ENCODE assay signal across 24 cellular contexts in the genomic region with DNA sequence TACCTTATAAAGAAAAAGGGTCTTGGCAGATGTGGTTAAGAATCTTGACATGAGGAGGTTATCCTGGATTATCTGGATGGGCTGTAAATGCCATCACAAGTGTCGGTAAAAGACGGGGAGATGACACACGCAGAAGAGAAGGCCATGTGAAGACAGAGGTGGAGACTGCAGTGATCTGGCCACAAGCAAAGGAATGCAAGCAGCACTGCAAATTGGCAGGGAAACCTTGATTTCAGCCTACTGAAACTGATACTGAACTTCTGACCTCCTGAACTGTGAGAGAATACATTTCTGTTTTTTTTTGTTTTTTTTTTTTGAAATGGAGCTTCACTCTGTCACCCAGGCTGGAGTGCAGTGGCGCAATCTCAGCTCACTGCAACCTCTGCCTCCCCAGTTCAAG.
A peak's percentile ranks its signal among the peaks of the same experiment; 100 is the strongest.
DNase-seq lines count a peak whose midpoint lies in the region; ATAC-seq and TF ChIP-seq lines count a peak whose summit lies in the region.
"Had no signal": no experiment of that assay in that cellular context is flagged by ENCODE, and none has a peak within 500 bp of the region (broad histone marks: within the 10 kb centered on the region; RNA-seq: fewer than 3 reads in every experiment).

No MANE protein-coding gene starts in this region.

- H2AFZ ChIP-seq in MM.1S (ENCODE audit: low read length) (no peak overlapping the region), OCI-LY7 (ENCODE audit: low read length) (no peak overlapping the region)

- H3K79me2 ChIP-seq in MM.1S (ENCODE audit: low read length) (no peaks in the 10 kb centered on the region), OCI-LY7 (ENCODE audit: insufficient read depth, low read depth, low read length) (no peaks in the 10 kb centered on the region)

- H3F3A ChIP-seq in MM.1S (ENCODE audit: insufficient read depth, low read length): no peaks in the 10 kb centered on the region

- H3K9me3 ChIP-seq in MM.1S (replicated peaks; ENCODE audit: insufficient read depth, low read length) (no peaks in the 10 kb centered on the region), esophagus muscularis mucosa (peaks cover 0 to 3% (median 0%) of the 10 kb centered on the region in 4 donors), OCI-LY7 (ENCODE audit: low read length) (no peaks in the 10 kb centered on the region)
- H3K9me3 ChIP-seq: HAP-1 had no signal

- TF ChIP-seq CTCF in MM.1S (IDR thresholded peaks at IDR 0.05; ENCODE audit: low read length) (no peak), esophagus muscularis mucosa (IDR thresholded peaks at IDR 0.05) (no peak), OCI-LY7 (conservative IDR thresholded peaks at IDR 0.05; ENCODE audit: low read length) (no peak)

- no peak for TF ChIP-seq POLR2A in esophagus muscularis mucosa (IDR thresholded peaks at IDR 0.05; ENCODE audit: low read depth)

- no peak for ATAC-seq in stimulated activated effector memory CD8-positive, alpha-beta T cell treated with anti-CD3 and anti-CD28 coated beads, Interleukin-12 subunit alpha, Interleukin-12 subunit beta, amount 100 ng/mL, for 72 hours
- ATAC-seq: A549; effector memory CD8-positive, alpha-beta T cell had no signal

- H4K20me1 ChIP-seq in MM.1S (ENCODE audit: insufficient read depth, low read length): no peaks in the 10 kb centered on the region
- H4K20me1 ChIP-seq in OCI-LY7 (ENCODE audit: insufficient read depth, low read length): no peaks in the 10 kb centered on the region

- H3K9ac ChIP-seq in MM.1S (ENCODE audit: low read length): no peak overlapping the region
- H3K9ac ChIP-seq: KMS-11 had no signal

- POLR2A ChIA-PET in OCI-LY7 (lab: Charles Lee): interaction anchor here (0.6 kb wide), 1 partner anchor 210 kb away, joined by 6 read pairs; no protein-coding TSS in a partner anchor

- H3K27ac ChIP-seq in MM.1S (ENCODE audit: low read length) (no peak overlapping the region), esophagus muscularis mucosa (replicated peaks in 1 of 4) (no peak overlapping the region), OCI-LY7 (ENCODE audit: low read depth, low read length, poor library complexity, severe bottlenecking) (no peak overlapping the region)
- H3K27ac ChIP-seq: A549, KMS-11, upper lobe of left lung had no signal

- H3K9me2 ChIP-seq in MM.1S (replicated peaks; ENCODE audit: insufficient read depth, low read length): no peaks in the 10 kb centered on the region
- H3K9me2 ChIP-seq in OCI-LY7 (ENCODE audit: insufficient read depth, low read length): no peaks in the 10 kb centered on the region

- intact Hi-C loops in esophagus muscularis mucosa (cut with DNase I) (no loop called here), OCI-LY7 (cut with micrococcal nuclease; ENCODE audit: unreplicated experiment) (no loop called here)

- H3K36me3 ChIP-seq in MM.1S (replicated peaks; ENCODE audit: insufficient read depth, low read length) (no peaks in the 10 kb centered on the region), esophagus muscularis mucosa (no peaks in the 10 kb centered on the region), OCI-LY7 (ENCODE audit: insufficient read depth, low read length) (no peaks in the 10 kb centered on the region)
- H3K36me3 ChIP-seq: HAP-1, upper lobe of left lung had no signal

- 94% methylated on average over 4 of the region's 4 CpGs for WGBS in esophagus muscularis mucosa

- BruUV-seq in OCI-LY7 (replicated peaks; lab: Mats Ljungman, UMichigan): no TSS peak

- H3K4me3 Mint-ChIP-seq in stimulated activated effector memory CD8-positive, alpha-beta T cell treated with anti-CD3 and anti-CD28 coated beads, Interleukin-12 subunit alpha, Interleukin-12 subunit beta, amount 100 ng/mL, for 72 hours: peak overlapping the region; percentile 29

- H3K4me2 ChIP-seq in MM.1S (ENCODE audit: low read depth, low read length) (no peak overlapping the region), OCI-LY7 (ENCODE audit: low read length) (no peak overlapping the region)
- H3K4me2 ChIP-seq: A549, KMS-11 had no signal

- H3K4me1 Mint-ChIP-seq in stimulated activated effector memory CD8-positive, alpha-beta T cell treated with anti-CD3 and anti-CD28 coated beads, Interleukin-12 subunit alpha, Interleukin-12 subunit beta, amount 100 ng/mL, for 72 hours: peaks cover 9% of the 10 kb centered on the region
- H3K4me1 Mint-ChIP-seq: CD4-positive, alpha-beta memory T cell had no signal

- H3K4me1 ChIP-seq in MM.1S (ENCODE audit: low read length): no peaks in the 10 kb centered on the region
- H3K4me1 ChIP-seq in esophagus muscularis mucosa: no peaks in the 10 kb centered on the region
- no peaks in the 10 kb centered on the region for H3K4me1 ChIP-seq in OCI-LY7 (ENCODE audit: insufficient read depth, low read length, poor library complexity, severe bottlenecking)
- H3K4me1 ChIP-seq: HAP-1, upper lobe of left lung had no signal

- H3K36me3 Mint-ChIP-seq in stimulated activated effector memory CD8-positive, alpha-beta T cell treated with anti-CD3 and anti-CD28 coated beads, Interleukin-12 subunit alpha, Interleukin-12 subunit beta, amount 100 ng/mL, for 72 hours: no peaks in the 10 kb centered on the region
- H3K36me3 Mint-ChIP-seq: CD4-positive, alpha-beta memory T cell had no signal

- H3K4me3 ChIP-seq in MM.1S (ENCODE audit: low read length): no peak overlapping the region
- H3K4me3 ChIP-seq in esophagus muscularis mucosa: no peak overlapping the region
- no peak overlapping the region for H3K4me3 ChIP-seq in OCI-LY7 (ENCODE audit: low read depth, low read length, poor library complexity, severe bottlenecking)
- H3K4me3 ChIP-seq: A549, HAP-1, upper lobe of left lung had no signal

- CTCF ChIA-PET in OCI-LY7 (lab: Charles Lee; ENCODE audit: unreplicated experiment): no interaction called here

- peak; percentile 11 for DNase-seq in CD1c-positive myeloid dendritic cell (ENCODE audit: extremely low spot score)
- peak; percentile 52 for DNase-seq in MM.1S
- peak; percentile 50 for DNase-seq in esophagus muscularis mucosa (ENCODE audit: extremely low spot score)
- no peak for DNase-seq in stimulated activated effector memory CD8-positive, alpha-beta T cell treated with anti-CD3 and anti-CD28 coated beads, Interleukin-12 subunit alpha, Interleukin-12 subunit beta, amount 100 ng/mL, for 72 hours (ENCODE audit: low spot score in 2 of 2)
- no peak for DNase-seq in cerebellar nuclear complex (lab: John Stamatoyannopoulos, UW)
- no peak for DNase-seq in OCI-LY7 (ENCODE audit: low spot score)
- no peak for DNase-seq in NCI-H1092 (lab: John Stamatoyannopoulos, UW)
- DNase-seq in UCSD-AML1 (lab: John Stamatoyannopoulos, UW; ENCODE audit: unreplicated experiment): no peak
- DNase-seq: activated CD4-positive, alpha-beta T cell treated with anti-CD3 and anti-CD28 coated beads, Interleukin-2, amount 50 U/mL, for 48 hours; activated naive CD4-positive, alpha-beta T cell treated with Interleukin-2 at 50 U/mL for 16 hours; AML-193; CD4-positive, alpha-beta memory T cell; cortex of kidney; effector memory CD8-positive, alpha-beta T cell; kidney; left ventricle myocardium superior; NCI-H1694; NCI-H446 treated with DMSO at 0.1 percent for 48 hours; stimulated activated CD4-positive, alpha-beta T cell treated with anti-CD3 and anti-CD28 coated beads, Interleukin-4, amount 100 ng/mL, for 4 hours; upper lobe of left lung had no signal

- H3K9me3 Mint-ChIP-seq in stimulated activated effector memory CD8-positive, alpha-beta T cell treated with anti-CD3 and anti-CD28 coated beads, Interleukin-12 subunit alpha, Interleukin-12 subunit beta, amount 100 ng/mL, for 72 hours: peaks cover 6% of the 10 kb centered on the region
- H3K9me3 Mint-ChIP-seq: effector memory CD8-positive, alpha-beta T cell had no signal

- H3K27me3 ChIP-seq in MM.1S (replicated peaks; ENCODE audit: insufficient read depth, low read length) (no peaks in the 10 kb centered on the region), esophagus muscularis mucosa (no peaks in the 10 kb centered on the region)
- H3K27me3 ChIP-seq: upper lobe of left lung had no signal

- TF ChIP-seq EP300 in esophagus muscularis mucosa (IDR thresholded peaks at IDR 0.05): no peak

- H3K27ac Mint-ChIP-seq in stimulated activated effector memory CD8-positive, alpha-beta T cell treated with anti-CD3 and anti-CD28 coated beads, Interleukin-12 subunit alpha, Interleukin-12 subunit beta, amount 100 ng/mL, for 72 hours: no peak overlapping the region
- H3K27ac Mint-ChIP-seq: CD4-positive, alpha-beta memory T cell; effector memory CD8-positive, alpha-beta T cell; progenitor cell of endocrine pancreas had no signal

Comparison
In these comparisons a context has a peak if more than half of its experiments do, and no peak if none do; other contexts are left out.
1. DNase-seq: peak in CD1c-positive myeloid dendritic cell (single experiment), MM.1S (single experiment) and esophagus muscularis mucosa (single experiment); none in stimulated activated effector memory CD8-positive, alpha-beta T cell treated with anti-CD3 and anti-CD28 coated beads, Interleukin-12 subunit alpha, Interleukin-12 subunit beta, amount 100 ng/mL, for 72 hours (0 of 2), cerebellar nuclear complex (0 of 2), OCI-LY7 (single experiment), NCI-H1092 (single experiment) and UCSD-AML1 (single experiment).